In the genomic region with DNA sequence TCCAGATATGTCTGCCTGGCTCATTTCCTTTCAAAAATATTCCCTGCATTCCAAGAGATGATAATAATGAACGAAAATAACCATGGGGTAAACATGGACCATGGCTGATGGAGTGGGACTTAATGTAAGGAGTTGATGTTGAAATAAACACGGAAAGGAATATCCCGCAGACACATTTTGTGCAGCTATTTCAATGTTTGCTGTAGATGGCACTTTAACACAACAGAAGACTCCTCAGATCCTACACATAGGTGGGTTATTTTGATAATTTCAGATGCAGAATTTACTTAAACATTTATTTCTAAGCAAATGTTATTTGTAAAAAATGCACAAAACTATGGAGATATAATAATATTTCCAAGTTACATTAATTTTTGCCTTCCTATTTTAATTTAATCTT, we compare ENCODE assay signal across 19 cellular contexts.
"Had no signal": no experiment of that assay in that cellular context is flagged by ENCODE, and none has a peak within 500 bp of the region (broad histone marks: within the 10 kb centered on the region; RNA-seq: fewer than 3 reads in every experiment).

No MANE protein-coding gene starts in this region.

- H3K27me3 ChIP-seq: dorsolateral prefrontal cortex, foreskin keratinocyte, right atrium auricular region, sigmoid colon, suprapubic skin, thyroid gland had no signal

- H3K36me3 Mint-ChIP-seq: immature natural killer cell; naive thymus-derived CD8-positive, alpha-beta T cell; type B pancreatic cell had no signal

- H3K27ac ChIP-seq: dorsolateral prefrontal cortex, foreskin keratinocyte, right atrium auricular region, sigmoid colon, skin epidermis, suprapubic skin, thyroid gland had no signal

- H3K4me3 Mint-ChIP-seq: immature natural killer cell; naive thymus-derived CD8-positive, alpha-beta T cell; neural crest cell; type B pancreatic cell had no signal

- H3K27ac Mint-ChIP-seq: immature natural killer cell; naive thymus-derived CD8-positive, alpha-beta T cell; type B pancreatic cell had no signal

- H3K9me3 Mint-ChIP-seq: immature natural killer cell, type B pancreatic cell had no signal

- H3K4me1 ChIP-seq: foreskin keratinocyte, right atrium auricular region, sigmoid colon, suprapubic skin, thyroid gland had no signal

- H3K4me1 Mint-ChIP-seq: immature natural killer cell; naive thymus-derived CD8-positive, alpha-beta T cell; neural crest cell had no signal

- FAIRE-seq: kidney, urothelium cell line had no signal

- H3K4me3 ChIP-seq: dorsolateral prefrontal cortex, mucosa of descending colon, right atrium auricular region, sigmoid colon, skin epidermis, suprapubic skin, thyroid gland had no signal

- H3K9me3 ChIP-seq: mucosa of descending colon, sigmoid colon, suprapubic skin, thyroid gland had no signal

- DNase-seq: cortex of kidney; dorsolateral prefrontal cortex; effector CD8-positive, alpha-beta T cell; foreskin keratinocyte; immature natural killer cell; kidney; mammary epithelial cell; mucosa of descending colon; naive thymus-derived CD8-positive, alpha-beta T cell; posterior cingulate gyrus; sigmoid colon; stimulated activated naive CD4-positive, alpha-beta T cell treated with Interleukin-2 at 50 U/mL for 16 hours; thyroid gland had no signal

- H3K36me3 ChIP-seq: right atrium auricular region, sigmoid colon, suprapubic skin, thyroid gland had no signal
